Comparison of ENCODE assay signal across 18 cellular contexts in genomic region chr14:105346880-105347586, GRCh38. TPM values are rescaled to one million over a fixed set of nuclear protein-coding genes. Genes with fewer than 3 reads are reported as not detected.
"Had no signal": no experiment of that assay in that cellular context is flagged by ENCODE, and none has a peak within 500 bp of the region (broad histone marks: within the 10 kb centered on the region; RNA-seq: fewer than 3 reads in every experiment).

No MANE protein-coding gene starts in this region.

- H3K4me3 ChIP-seq: adrenal gland had no signal

- H3K9me3 ChIP-seq: adrenal gland had no signal

- H3K27me3 ChIP-seq: adrenal gland had no signal

- H3K27ac ChIP-seq: adrenal gland had no signal

- DNase-seq: activated CD4-positive, alpha-beta T cell treated with anti-CD3 and anti-CD28 coated beads for 48 hours; activated CD4-positive, alpha-beta T cell treated with anti-CD3 and anti-CD28 coated beads, Interleukin-2, amount 50 U/mL, for 4 hours; activated CD4-positive, CD25-positive, alpha-beta regulatory T cell treated with anti-CD3 and anti-CD28 coated beads, Interleukin-2, amount 50 U/mL, for 72 hours; activated CD8-positive, alpha-beta memory T cell treated with anti-CD3 and anti-CD28 coated beads, Interleukin-2, amount 50 U/mL, for 48 hours; activated CD8-positive, alpha-beta T cell treated with anti-CD3 and anti-CD28 coated beads, Interleukin-2, amount 10 ng/mL, durations not matched to agents 7 days and 5 days; activated naive CD4-positive, alpha-beta T cell treated with anti-CD3 and anti-CD28 coated beads, Interleukin-2, amount 50 U/mL, for 16 hours; activated naive CD8-positive, alpha-beta T cell treated with anti-CD3 and anti-CD28 coated beads, Interleukin-2, amount 10 ng/mL, durations not matched to agents 7 days and 5 days; activated T-cell treated with anti-CD3 and anti-CD28 coated beads, Interleukin-2, amount 50 U/mL, for 1 hour; adrenal gland; NCI-H1092; NCI-H1417; NCI-H2029 treated with DMSO at 0.1 percent for 48 hours; NCI-H345; NCI-H510A; NCI-H69; PC-3; SHP77 treated with DMSO at 0.1 percent for 48 hours had no signal

RNA-seq across cellular contexts. Expression of gene TEX22, which starts 51.3 kb away (rescaled TPM):
- total RNA-seq: M059J had no signal
